In genomic region chr6:14716499-14717146, GRCh38 we compare ENCODE assay signal across 24 cellular contexts.
DNase-seq lines count a peak whose midpoint lies in the region; ATAC-seq and TF ChIP-seq lines count a peak whose summit lies in the region.
"Had no signal": no experiment of that assay in that cellular context is flagged by ENCODE, and none has a peak within 500 bp of the region (broad histone marks: within the 10 kb centered on the region; RNA-seq: fewer than 3 reads in every experiment).

No MANE protein-coding gene starts in this region.

- H3K4me1 Mint-ChIP-seq in activated T-helper 17 cell treated with anti-CD3 and anti-CD28 coated beads, Interleukin-2, amount 50 U/mL, for 72 hours: peaks cover 48% of the 10 kb centered on the region
- H3K4me1 Mint-ChIP-seq in natural killer cell treated with Interleukin-12 subunit alpha and Interleukin-12 subunit beta and Interleukin-15 and Interleukin-18, amount 100 ng/mL, for 72 hours (ENCODE audit: low read depth in 2 of 2): peaks cover 43 to 44% of the 10 kb centered on the region in 2 donors
- H3K4me1 Mint-ChIP-seq in glutamatergic neuron (ENCODE audit: low read depth, unreplicated experiment): no peaks in the 10 kb centered on the region

- H3K36me3 ChIP-seq in BLaER1 treated with 17β-estradiol and CSF1 and Interleukin-3, amounts not matched to agents 10 nM and 100 nM: no peaks in the 10 kb centered on the region
- H3K36me3 ChIP-seq: gastrocnemius medialis, thoracic aorta had no signal

- H4K20me1 ChIP-seq in BLaER1 treated with 17β-estradiol and CSF1 and Interleukin-3, amounts not matched to agents 10 nM and 100 nM: no peaks in the 10 kb centered on the region

- 95% methylated on average over 9 of the region's 9 CpGs for WGBS in right cardiac atrium

- H3K4me3 ChIP-seq in BLaER1 treated with 17β-estradiol and CSF1 and Interleukin-3, amounts not matched to agents 10 nM and 100 nM: no peak overlapping the region
- H3K4me3 ChIP-seq in HL-60 (replicated peaks; ENCODE audit: insufficient read depth, low read length): no peak overlapping the region
- H3K4me3 ChIP-seq in right cardiac atrium (ENCODE audit: low read length): no peak overlapping the region
- H3K4me3 ChIP-seq: dorsolateral prefrontal cortex, gastrocnemius medialis, thoracic aorta had no signal

- DNase-seq in HL-60 (ENCODE audit: low read depth in 1 of 2, low spot score in 1 of 2) (peak in 1 of 2 experiments; percentile 27), NCI-H1930 (lab: John Stamatoyannopoulos, UW) (no peak), right cardiac atrium (no peak), glutamatergic neuron (no peak)
- no peak for DNase-seq in natural killer cell treated with Interleukin-12 subunit alpha and Interleukin-12 subunit beta and Interleukin-15 and Interleukin-18, amount 100 ng/mL, for 72 hours (ENCODE audit: low spot score)
- DNase-seq: activated CD4-positive, CD25-positive, alpha-beta regulatory T cell treated with anti-CD3 and anti-CD28 coated beads, Interleukin-2, amount 50 U/mL, for 72 hours; activated CD8-positive, alpha-beta memory T cell treated with anti-CD3 and anti-CD28 coated beads, Interleukin-2, amount 50 U/mL, for 4 hours; activated naive CD4-positive, alpha-beta T cell; anterior cingulate cortex; Caco-2; dorsolateral prefrontal cortex; gastrocnemius medialis; HCEC 1CT; Karpas-422; naive thymus-derived CD4-positive, alpha-beta T cell; NCI-H524; stimulated activated CD4-positive, alpha-beta T cell treated with anti-CD3 and anti-CD28 coated beads, Interleukin-15, amount 100 ng/mL, for 24 hours had no signal

- peak overlapping the region; percentile 71 for H3K4me3 Mint-ChIP-seq in activated T-helper 17 cell treated with anti-CD3 and anti-CD28 coated beads, Interleukin-2, amount 50 U/mL, for 72 hours
- peak overlapping the region; percentile 57 for H3K4me3 Mint-ChIP-seq in natural killer cell treated with Interleukin-12 subunit alpha and Interleukin-12 subunit beta and Interleukin-15 and Interleukin-18, amount 100 ng/mL, for 72 hours
- H3K4me3 Mint-ChIP-seq in glutamatergic neuron (ENCODE audit: unreplicated experiment): no peak overlapping the region

- H3K4me1 ChIP-seq in BLaER1 treated with 17β-estradiol and CSF1 and Interleukin-3, amounts not matched to agents 10 nM and 100 nM: peaks cover 40 to 72% (median 58%) of the 10 kb centered on the region in 10 experiments
- peaks cover 10% of the 10 kb centered on the region for H3K4me1 ChIP-seq in right cardiac atrium (ENCODE audit: control insufficient read depth, insufficient read depth, low read length)

- peak overlapping the region; percentile 86 for H3K27ac Mint-ChIP-seq in activated T-helper 17 cell treated with anti-CD3 and anti-CD28 coated beads, Interleukin-2, amount 50 U/mL, for 72 hours
- H3K27ac Mint-ChIP-seq in natural killer cell treated with Interleukin-12 subunit alpha and Interleukin-12 subunit beta and Interleukin-15 and Interleukin-18, amount 100 ng/mL, for 72 hours: no peak overlapping the region
- H3K27ac Mint-ChIP-seq in glutamatergic neuron (ENCODE audit: unreplicated experiment): no peak overlapping the region

- peak overlapping the region in 7 of 11 experiments; percentile 5 to 85 (median 29); a peak in 9 of 22 replicates for H3K4me2 ChIP-seq in BLaER1 treated with 17β-estradiol and CSF1 and Interleukin-3, amounts not matched to agents 10 nM and 100 nM

- H3K9me3 ChIP-seq in BLaER1 treated with 17β-estradiol and CSF1 and Interleukin-3, amounts not matched to agents 10 nM and 100 nM (replicated peaks in 1 of 11): peaks cover 0 to 25% (median 8%) of the 10 kb centered on the region in 11 experiments; a peak in 9 of 22 replicates
- no peaks in the 10 kb centered on the region for H3K9me3 ChIP-seq in right cardiac atrium (ENCODE audit: control insufficient read depth, low read length)
- H3K9me3 ChIP-seq: Caco-2, gastrocnemius medialis, thoracic aorta had no signal

- ATAC-seq in activated T-helper 17 cell treated with anti-CD3 and anti-CD28 coated beads, Interleukin-2, amount 50 U/mL, for 72 hours (replicated peaks): no peak
- no peak for ATAC-seq in natural killer cell treated with Interleukin-12 subunit alpha and Interleukin-12 subunit beta and Interleukin-15 and Interleukin-18, amount 100 ng/mL, for 72 hours
- no peak for ATAC-seq in right cardiac atrium
- ATAC-seq: gastrocnemius medialis, sciatic nerve, SK-N-SH treated with all-trans-retinoic acid at 6 μM for 48 hours had no signal

- no peak overlapping the region for H3K27ac ChIP-seq in BLaER1 treated with 17β-estradiol and CSF1 and Interleukin-3, amounts not matched to agents 10 nM and 100 nM
- H3K27ac ChIP-seq in HL-60 (replicated peaks) (peak overlapping the region; percentile 21; the same call in 1 of the 2 replicates), right cardiac atrium (ENCODE audit: low read length) (no peak overlapping the region)
- H3K27ac ChIP-seq: dorsolateral prefrontal cortex, gastrocnemius medialis, thoracic aorta had no signal

- intact Hi-C loops in right cardiac atrium (cut with DNase I): loop anchor here in 1 of 4 donors (10.0 kb wide), 1 partner anchor 502 kb away; no protein-coding TSS in a partner anchor

- peaks cover 5% of the 10 kb centered on the region for H3K9me3 Mint-ChIP-seq in activated T-helper 17 cell treated with anti-CD3 and anti-CD28 coated beads, Interleukin-2, amount 50 U/mL, for 72 hours
- H3K9me3 Mint-ChIP-seq in natural killer cell treated with Interleukin-12 subunit alpha and Interleukin-12 subunit beta and Interleukin-15 and Interleukin-18, amount 100 ng/mL, for 72 hours: peaks cover 5% of the 10 kb centered on the region
- H3K9me3 Mint-ChIP-seq in glutamatergic neuron (ENCODE audit: unreplicated experiment): peaks cover 3% of the 10 kb centered on the region
- H3K9me3 Mint-ChIP-seq: central memory CD8-positive, alpha-beta T cell had no signal

- no peak overlapping the region for H3K9ac ChIP-seq in BLaER1 treated with 17β-estradiol and CSF1 and Interleukin-3, amounts not matched to agents 10 nM and 100 nM

- no peaks in the 10 kb centered on the region for H3K27me3 ChIP-seq in BLaER1 treated with 17β-estradiol and CSF1 and Interleukin-3, amounts not matched to agents 10 nM and 100 nM
- H3K27me3 ChIP-seq in HL-60 (ENCODE audit: insufficient read depth, poor library complexity, severe bottlenecking) (no peaks in the 10 kb centered on the region), right cardiac atrium (ENCODE audit: control insufficient read depth, insufficient read depth) (no peaks in the 10 kb centered on the region)
- H3K27me3 ChIP-seq: dorsolateral prefrontal cortex, gastrocnemius medialis had no signal

- no peak for TF ChIP-seq CTCF in HL-60 (IDR thresholded peaks at IDR 0.05; ENCODE audit: insufficient read depth, low read length)
- TF ChIP-seq CTCF in glutamatergic neuron (IDR thresholded peaks at IDR 0.05; ENCODE audit: partially characterized antibody, unreplicated experiment): no peak

- no peaks in the 10 kb centered on the region for H3K27me3 Mint-ChIP-seq in activated T-helper 17 cell treated with anti-CD3 and anti-CD28 coated beads, Interleukin-2, amount 50 U/mL, for 72 hours
- H3K27me3 Mint-ChIP-seq in natural killer cell treated with Interleukin-12 subunit alpha and Interleukin-12 subunit beta and Interleukin-15 and Interleukin-18, amount 100 ng/mL, for 72 hours: peaks cover 0 to 3% of the 10 kb centered on the region in 2 donors
- no peaks in the 10 kb centered on the region for H3K27me3 Mint-ChIP-seq in glutamatergic neuron (ENCODE audit: unreplicated experiment)
- H3K27me3 Mint-ChIP-seq: central memory CD8-positive, alpha-beta T cell; memory B cell had no signal

- H3K36me3 Mint-ChIP-seq in activated T-helper 17 cell treated with anti-CD3 and anti-CD28 coated beads, Interleukin-2, amount 50 U/mL, for 72 hours (ENCODE audit: low read depth): peaks cover 27% of the 10 kb centered on the region
- H3K36me3 Mint-ChIP-seq in natural killer cell treated with Interleukin-12 subunit alpha and Interleukin-12 subunit beta and Interleukin-15 and Interleukin-18, amount 100 ng/mL, for 72 hours: peaks cover 4% of the 10 kb centered on the region
- no peaks in the 10 kb centered on the region for H3K36me3 Mint-ChIP-seq in glutamatergic neuron (ENCODE audit: unreplicated experiment)
